ENCODE assay signal across 17 cellular contexts in genomic region chr1:205272541-205272940, GRCh38. TPM values are rescaled to one million over a fixed set of nuclear protein-coding genes. Genes with fewer than 3 reads are reported as not detected.
DNase-seq lines count a peak whose midpoint lies in the region; ATAC-seq, FAIRE-seq and TF ChIP-seq lines count a peak whose summit lies in the region.
"Had no signal": no experiment of that assay in that cellular context is flagged by ENCODE, and none has a peak within 500 bp of the region (broad histone marks: within the 10 kb centered on the region; RNA-seq: fewer than 3 reads in every experiment).

No MANE protein-coding gene starts in this region.

- H3K27ac ChIP-seq in K562 (ENCODE audit: extremely low read depth, low read depth, low read length) (no peak overlapping the region), neural progenitor cell (peak overlapping the region; percentile 46)
- H3K27ac ChIP-seq: BLaER1 had no signal

- POLR2A ChIA-PET in K562 (lab: Yijun Ruan, JAX) = interaction anchor here (0.6 to 1.6 kb wide), 4 partner anchors 11 to 691 kb away, joined by 3 to 4 read pairs (median 4); partner anchors contain the start of gene NUAK2

- no peak for TF ChIP-seq CTCF in K562 (IDR thresholded peaks at IDR 0.05 in 2 of 3, conservative IDR thresholded peaks at IDR 0.05 in 1 of 3; ENCODE audit: insufficient read depth in 2 of 3, low read depth in 1 of 3, low read length in 3 of 3)
- no peak for TF ChIP-seq CTCF in neural progenitor cell (IDR thresholded peaks at IDR 0.05)

- H4K20me1 ChIP-seq in K562 (replicated peaks; ENCODE audit: control insufficient read depth, insufficient read depth, low read length) (no peaks in the 10 kb centered on the region), neural progenitor cell (ENCODE audit: low read depth) (no peaks in the 10 kb centered on the region)

- H3K9ac ChIP-seq in K562 (ENCODE audit: insufficient read depth in 1 of 2, low read depth in 2 of 2, low read length in 2 of 2) = no peak overlapping the region
- H3K9ac ChIP-seq in neural progenitor cell = no peak overlapping the region
- H3K9ac ChIP-seq: BLaER1 had no signal

- intact Hi-C loops in K562 (cut with micrococcal nuclease) = no loop called here

- H3K9me3 ChIP-seq in K562 (replicated peaks; ENCODE audit: control insufficient read depth, insufficient read depth, low read depth, low read length) (no peaks in the 10 kb centered on the region), neural progenitor cell (ENCODE audit: low read depth) (no peaks in the 10 kb centered on the region)
- H3K9me3 ChIP-seq: BLaER1 had no signal

- CTCF ChIA-PET in K562 (lab: Yijun Ruan, JAX; ENCODE audit: low intra/inter-chr PET ratio) = interaction anchor here (0.5 to 6.6 kb wide), 4 partner anchors 41 to 252 kb away, joined by 3 to 144 read pairs (median 8); partner anchors contain the start of gene NUAK2

- peaks cover 45% of the 10 kb centered on the region for H3K4me1 Mint-ChIP-seq in neural progenitor cell
- H3K4me1 Mint-ChIP-seq in effector memory CD8-positive, alpha-beta T cell (ENCODE audit: low read depth in 2 of 2) = peaks cover 17% of the 10 kb centered on the region in 2 donors
- H3K4me1 Mint-ChIP-seq in activated T-cell treated with anti-CD3 and anti-CD28 coated beads, Interleukin-2, amount 50 U/mL, for 24 hours (ENCODE audit: low read depth) = peaks cover 28% of the 10 kb centered on the region

- TF ChIP-seq POLR2A in K562 (conservative IDR thresholded peaks at IDR 0.05) = no peak

- H3K27me3 Mint-ChIP-seq in neural progenitor cell (ENCODE audit: insufficient read depth, low read depth) = peaks cover 16% of the 10 kb centered on the region
- no peaks in the 10 kb centered on the region for H3K27me3 Mint-ChIP-seq in effector memory CD8-positive, alpha-beta T cell
- H3K27me3 Mint-ChIP-seq in activated T-cell treated with anti-CD3 and anti-CD28 coated beads, Interleukin-2, amount 50 U/mL, for 24 hours = no peaks in the 10 kb centered on the region

- H3K79me2 ChIP-seq in K562 (ENCODE audit: control insufficient read depth, insufficient read depth, low read length) (no peaks in the 10 kb centered on the region), neural progenitor cell (ENCODE audit: low read depth) (no peaks in the 10 kb centered on the region)

- no TSS peak for BruUV-seq in K562 (replicated peaks; lab: Mats Ljungman, UMichigan)

- TF ChIP-seq EP300 in K562 (IDR thresholded peaks at IDR 0.05; ENCODE audit: low read length) = no peak

- H2AFZ ChIP-seq in K562 (ENCODE audit: low read depth, low read length) (no peak overlapping the region), neural progenitor cell (replicated peaks) (no peak overlapping the region)

- H3K9me3 Mint-ChIP-seq in neural progenitor cell = no peaks in the 10 kb centered on the region
- no peaks in the 10 kb centered on the region for H3K9me3 Mint-ChIP-seq in effector memory CD8-positive, alpha-beta T cell
- H3K9me3 Mint-ChIP-seq in activated T-cell treated with anti-CD3 and anti-CD28 coated beads, Interleukin-2, amount 50 U/mL, for 24 hours = no peaks in the 10 kb centered on the region
- H3K9me3 Mint-ChIP-seq: CD8-positive, alpha-beta T cell had no signal

- H3K27ac Mint-ChIP-seq in neural progenitor cell = peak overlapping the region; percentile 94
- no peak overlapping the region for H3K27ac Mint-ChIP-seq in effector memory CD8-positive, alpha-beta T cell
- no peak overlapping the region for H3K27ac Mint-ChIP-seq in activated T-cell treated with anti-CD3 and anti-CD28 coated beads, Interleukin-2, amount 50 U/mL, for 24 hours
- H3K27ac Mint-ChIP-seq: CD8-positive, alpha-beta T cell had no signal

- no peak overlapping the region for H3K4me3 Mint-ChIP-seq in neural progenitor cell
- no peak overlapping the region for H3K4me3 Mint-ChIP-seq in effector memory CD8-positive, alpha-beta T cell
- no peak overlapping the region for H3K4me3 Mint-ChIP-seq in activated T-cell treated with anti-CD3 and anti-CD28 coated beads, Interleukin-2, amount 50 U/mL, for 24 hours
- H3K4me3 Mint-ChIP-seq: CD8-positive, alpha-beta T cell had no signal

- no peak for TF ChIP-seq RAD21 in K562 (CRISPR knock-in tag; conservative IDR thresholded peaks at IDR 0.05 in 1 of 2, IDR thresholded peaks at IDR 0.05 in 1 of 2)

- WGBS in K562 (ENCODE audit: insufficient coverage, low coverage, missing lambda C conversion rate) = 21% methylated on average over 3 of the region's 3 CpGs

- in situ Hi-C loops in K562 (cut with MboI) = no loop called here

- peaks cover 6% of the 10 kb centered on the region for H3K36me3 Mint-ChIP-seq in neural progenitor cell
- H3K36me3 Mint-ChIP-seq in effector memory CD8-positive, alpha-beta T cell (ENCODE audit: insufficient read depth) = peaks cover 5% of the 10 kb centered on the region
- peaks cover 14% of the 10 kb centered on the region for H3K36me3 Mint-ChIP-seq in activated T-cell treated with anti-CD3 and anti-CD28 coated beads, Interleukin-2, amount 50 U/mL, for 24 hours (ENCODE audit: low read depth)

- FAIRE-seq in K562 (lab: Jason Lieb, UNC) = no peak

- H3K27me3 ChIP-seq in K562 (ENCODE audit: control insufficient read depth in 2 of 2, insufficient read depth in 2 of 2, low read length in 2 of 2) (peaks cover 0 to 8% of the 10 kb centered on the region in 2 experiments; a peak in 1 of 5 replicates), neural progenitor cell (no peaks in the 10 kb centered on the region)

- H3K4me3 ChIP-seq in K562 = no peak overlapping the region
- no peak overlapping the region for H3K4me3 ChIP-seq in neural progenitor cell
- H3K4me3 ChIP-seq: BLaER1 had no signal

- peaks cover 34% of the 10 kb centered on the region for H3F3A ChIP-seq in neural progenitor cell (ENCODE audit: low read depth)

- H3K36me3 ChIP-seq in K562 (ENCODE audit: control insufficient read depth, insufficient read depth, low read length) (no peaks in the 10 kb centered on the region), neural progenitor cell (no peaks in the 10 kb centered on the region)
- H3K36me3 ChIP-seq: BLaER1 had no signal

- DNase-seq in DMS53 (lab: John Stamatoyannopoulos, UW) (peak; percentile 27), DMS53 treated with DMSO at 0.1 percent for 48 hours (lab: John Stamatoyannopoulos, UW; ENCODE audit: unreplicated experiment) (no peak), K562 (ENCODE audit: extremely low read depth in 1 of 4, low spot score in 3 of 4) (peak in 2 of 4 experiments; percentile 35 to 56), neural progenitor cell (ENCODE audit: low spot score) (peak; percentile 46), HCEC 1CT (no peak)
- DNase-seq in effector memory CD8-positive, alpha-beta T cell = no peak
- DNase-seq in activated T-cell treated with anti-CD3 and anti-CD28 coated beads, Interleukin-2, amount 50 U/mL, for 24 hours = no peak
- DNase-seq: 8988T; CD8-positive, alpha-beta T cell; EL; KBM-7; MV-4-11; NCI-H1436; NCI-H2029 treated with DMSO at 0.1 percent for 48 hours; NCI-H748 treated with DMSO at 0.1 percent for 48 hours had no signal

- H3K4me2 ChIP-seq in K562 (ENCODE audit: insufficient read depth, low read length) (no peak overlapping the region), neural progenitor cell (peak overlapping the region; percentile 35)
- H3K4me2 ChIP-seq: BLaER1 had no signal

- peaks cover 14 to 36% of the 10 kb centered on the region in 2 experiments for H3K4me1 ChIP-seq in K562 (replicated peaks in 1 of 2; ENCODE audit: control insufficient read depth in 2 of 2, insufficient read depth in 2 of 2, low read length in 2 of 2)
- H3K4me1 ChIP-seq in neural progenitor cell = peaks cover 29% of the 10 kb centered on the region

- no peaks in the 10 kb centered on the region for H3K9me1 ChIP-seq in K562 (ENCODE audit: control insufficient read depth, insufficient read depth, low read length)

- ATAC-seq in K562 (peak; percentile 41), HG03108 (IDR thresholded peaks at IDR 0.05; ENCODE audit: unreplicated experiment) (no peak)
- no peak for ATAC-seq in effector memory CD8-positive, alpha-beta T cell (replicated peaks)

RNA-seq across cellular contexts. Expression of gene TMCC2, which starts 44.8 kb away (rescaled TPM):
- total RNA-seq in K562 (2011; cell fraction: chromatin; rRNA removed; ENCODE audit: low replicate concordance) = 0.44 and 1.0 TPM in 2 replicates
- 0.66 and 1.0 TPM in 2 replicates for total RNA-seq in K562 (2011; cell fraction: nucleolus; rRNA removed)
- total RNA-seq in K562 (2011; cell fraction: nucleoplasm; rRNA removed) = 0.51 and 1.1 TPM in 2 replicates
- total RNA-seq in K562 (2014; rRNA removed) (1.5 and 1.6 TPM in 2 replicates), K562 (2014; rRNA removed; fragmentation: Illumina TruSeq; extraction: Trizol) (0.48 and 0.62 TPM in 2 replicates), K562 (2015; rRNA removed; fragmentation: Illumina TruSeq; extraction: Trizol) (0.94 and 0.98 TPM in 2 replicates), K562 (2021) (1.8 TPM in 2 replicates), neural progenitor cell (ENCODE audit: low replicate concordance) (7.1 and 12.1 TPM in 2 replicates)
- polyA plus RNA-seq in K562 (2011; rRNA removed) (0.60 and 1.3 TPM in 2 replicates), K562 (2014; fragmentation: Illumina TruSeq; extraction: Trizol) (1.2 and 1.3 TPM in 2 replicates), K562 (2014; fragmentation: Nextera tagmentation; extraction: Ambion mirVana) (under 1 TPM; 0.06 to 0.10 TPM), K562 (2014; rRNA removed) (1.2 and 2.0 TPM in 2 replicates)
- 1.6 and 1.7 TPM in 2 replicates for polyA plus RNA-seq in K562 (2011; cell fraction: cytosol; rRNA removed)
- polyA plus RNA-seq in K562 (2011; cell fraction: nucleus; rRNA removed) = 1.6 and 1.9 TPM in 2 replicates
- polyA plus RNA-seq in K562 (2012) = 2.0 and 6.3 TPM in 2 replicates
- 0.74 and 1.3 TPM in 2 replicates for polyA minus RNA-seq in K562 (2011; rRNA and poly(A)+ RNA removed)
- polyA minus RNA-seq in K562 (2011; cell fraction: cytosol; rRNA and poly(A)+ RNA removed) = 0.76 and 2.9 TPM in 2 replicates
- 0.54 and 1.6 TPM in 2 replicates for polyA minus RNA-seq in K562 (2011; cell fraction: nucleus; rRNA and poly(A)+ RNA removed)

RNA-seq across cellular contexts. Expression of gene NUAK2, which starts 49.0 kb away (rescaled TPM):
- total RNA-seq in K562 (2011; cell fraction: chromatin; rRNA removed; ENCODE audit: low replicate concordance) = 0.40 and 0.90 TPM in 2 replicates
- total RNA-seq in K562 (2011; cell fraction: nucleolus; rRNA removed) = 0.39 and 0.83 TPM in 2 replicates
- 0.23 and 0.73 TPM in 2 replicates for total RNA-seq in K562 (2011; cell fraction: nucleoplasm; rRNA removed)
- total RNA-seq in K562 (2014; rRNA removed) = 0.05 and 0.29 TPM in 2 replicates
- total RNA-seq in K562 (2014; rRNA removed; fragmentation: Illumina TruSeq; extraction: Trizol) = 0.13 and 0.18 TPM in 2 replicates
- total RNA-seq in K562 (2015; rRNA removed; fragmentation: Illumina TruSeq; extraction: Trizol) = 0.14 and 0.15 TPM in 2 replicates
- total RNA-seq in K562 (2021) = 0.44 and 0.47 TPM in 2 replicates
- 0.11 and 0.68 TPM in 2 replicates for polyA plus RNA-seq in K562 (2011; rRNA removed)
- 0.19 and 0.37 TPM in 2 replicates for polyA plus RNA-seq in K562 (2011; cell fraction: cytosol; rRNA removed)
- polyA plus RNA-seq in K562 (2011; cell fraction: nucleus; rRNA removed) = 0.41 and 0.49 TPM in 2 replicates
- polyA plus RNA-seq in K562 (2012) = 0.20 and 0.60 TPM in 2 replicates
- polyA plus RNA-seq in K562 (2014; fragmentation: Illumina TruSeq; extraction: Trizol) = 0.27 and 0.33 TPM in 2 replicates
- under 1 TPM; 0.04 to 0.10 TPM for polyA plus RNA-seq in K562 (2014; fragmentation: Nextera tagmentation; extraction: Ambion mirVana)
- 0.19 and 0.45 TPM in 2 replicates for polyA plus RNA-seq in K562 (2014; rRNA removed)
- polyA minus RNA-seq in K562 (2011; rRNA and poly(A)+ RNA removed) = 0.28 and 0.39 TPM in 2 replicates
- 0.48 and 0.64 TPM in 2 replicates for polyA minus RNA-seq in K562 (2011; cell fraction: cytosol; rRNA and poly(A)+ RNA removed)
- 0.54 and 0.78 TPM in 2 replicates for polyA minus RNA-seq in K562 (2011; cell fraction: nucleus; rRNA and poly(A)+ RNA removed)
- total RNA-seq in neural progenitor cell (ENCODE audit: low replicate concordance) = 29.4 and 56.2 TPM in 2 replicates

Comparison
In these comparisons a context has a peak if more than half of its experiments do, and no peak if none do; other contexts are left out.
1. DNase-seq: peak in DMS53 (single experiment) and neural progenitor cell (single experiment); none in DMS53 treated with DMSO at 0.1 percent for 48 hours (single experiment), effector memory CD8-positive, alpha-beta T cell (0 of 3), activated T-cell treated with anti-CD3 and anti-CD28 coated beads, Interleukin-2, amount 50 U/mL, for 24 hours (single experiment) and HCEC 1CT (single experiment).
2. RNA of gene NUAK2, which starts 49.0 kb away (total RNA-seq): 29.4 to 56.2 TPM in neural progenitor cell; 0.05 to 0.90 TPM in K562; every median in the first group is over 10 times any median in the second.